ENCODE assay signal across 7 cellular contexts in genomic region chr5:134224905-134225779, GRCh38. TPM values are rescaled to one million over a fixed set of nuclear protein-coding genes. Genes with fewer than 3 reads are reported as not detected.
A peak's percentile ranks its signal among the peaks of the same experiment; 100 is the strongest.
DNase-seq lines count a peak whose midpoint lies in the region; ATAC-seq and TF ChIP-seq lines count a peak whose summit lies in the region.

No MANE protein-coding gene starts in this region.

- peaks cover 29% of the 10 kb centered on the region for H3K36me3 Mint-ChIP-seq in HFFc6 (ENCODE audit: low read depth)
- H3K36me3 Mint-ChIP-seq in chondrocyte (ENCODE audit: low read depth), result peaks cover 3% of the 10 kb centered on the region

- DNase-seq in HFFc6 (peak; percentile 35), NB4 (ENCODE audit: low read depth) (peak; percentile 79), chondrocyte (ENCODE audit: low spot score) (no peak)
- DNase-seq in activated CD4-positive, alpha-beta T cell treated with anti-CD3 and anti-CD28 coated beads for 24 hours (ENCODE audit: low read depth in 2 of 2), result peak; percentile 31 to 47
- DNase-seq in stimulated activated CD4-positive, alpha-beta T cell treated with anti-CD3 and anti-CD28 coated beads, Interleukin-1b, Interleukin-23, amount 100 ng/mL, for 4 hours (ENCODE audit: low read depth in 2 of 2), result peak; percentile 29 to 54

- peak; percentile 17 for ATAC-seq in GM18499 (IDR thresholded peaks at IDR 0.05; ENCODE audit: insufficient read depth, unreplicated experiment)

- H3K27ac ChIP-seq in layer of hippocampus (ENCODE audit: low read depth, low read length), result peak overlapping the region; percentile 99

- H3K27ac Mint-ChIP-seq in HFFc6 (peak overlapping the region; percentile 98), chondrocyte (ENCODE audit: unreplicated experiment) (peak overlapping the region; percentile 99)

- H3K9me3 Mint-ChIP-seq in HFFc6 (no peaks in the 10 kb centered on the region), chondrocyte (ENCODE audit: low read depth) (no peaks in the 10 kb centered on the region)

- no peaks in the 10 kb centered on the region for H3K27me3 ChIP-seq in layer of hippocampus (ENCODE audit: control insufficient read depth, insufficient read depth, low read length)

- H3K27me3 Mint-ChIP-seq in HFFc6 (ENCODE audit: insufficient read depth) (peaks cover 5% of the 10 kb centered on the region), chondrocyte (ENCODE audit: low read depth) (no peaks in the 10 kb centered on the region)

- TF ChIP-seq CTCF in HFFc6 (IDR thresholded peaks at IDR 0.05) (peak; percentile 60), NB4 (IDR thresholded peaks at IDR 0.05; ENCODE audit: low read depth, low read length) (no peak), chondrocyte (IDR thresholded peaks at IDR 0.05) (peak; percentile 65)

- H3K4me3 ChIP-seq in NB4 (ENCODE audit: low read depth, low read length), result peak overlapping the region; percentile 96

- H3K4me3 Mint-ChIP-seq in HFFc6, result peak overlapping the region; percentile 88
- peak overlapping the region; percentile 95 for H3K4me3 Mint-ChIP-seq in chondrocyte (ENCODE audit: unreplicated experiment)

- H3K4me1 Mint-ChIP-seq in HFFc6 (ENCODE audit: low read depth) (peaks cover 57% of the 10 kb centered on the region), chondrocyte (ENCODE audit: low read depth) (peaks cover 49% of the 10 kb centered on the region)

- no peak for TF ChIP-seq POLR2A in NB4 (IDR thresholded peaks at IDR 0.05; ENCODE audit: extremely low read depth, insufficient read length)

RNA-seq across cellular contexts. Expression of gene PPP2CA, which starts 0.7 kb away (rescaled TPM):
- 100 to 1,000 TPM; 153 to 172 (median 156) TPM for total RNA-seq in HFFc6 (2021; fragmentation: NEBNext Ultra II Directional; extraction: Animal tissue kit (Norgen Biotek cat#: 25700))
- 109 to 113 TPM (median 113 TPM) in 3 replicates for total RNA-seq in chondrocyte

RNA-seq across cellular contexts. Expression of gene SKP1, which starts 48.4 kb away (rescaled TPM):
- total RNA-seq in HFFc6 (2021; fragmentation: NEBNext Ultra II Directional; extraction: Animal tissue kit (Norgen Biotek cat#: 25700)), result 100 to 1,000 TPM; 419 to 474 (median 442) TPM
- 248 to 338 TPM (median 256 TPM) in 3 replicates for total RNA-seq in chondrocyte
